In genomic region chr4:78732332-78733104, GRCh38 we compare ENCODE assay signal across 1 cellular context.
TF ChIP-seq lines count a peak whose summit lies in the region.

No MANE protein-coding gene starts in this region.

TF ChIP-seq in K562, 482 proteins besides CTCF, POLR2A, EP300 and RAD21 (continued from another document and continues in another):
- TF ChIP-seq GTF2B (IDR thresholded peaks at IDR 0.05; ENCODE audit: extremely low read depth, insufficient read length) = no peak
- TF ChIP-seq CREB3L1 (IDR thresholded peaks at IDR 0.05; ENCODE audit: borderline replicate concordance, low read depth) = peak; percentile 51; the same call in 1 of the 2 replicates
- TF ChIP-seq SRSF1 (IDR thresholded peaks at IDR 0.05; ENCODE audit: low read depth, low read length) = no peak
- TF ChIP-seq ZNF175 (CRISPR knock-in tag; IDR thresholded peaks at IDR 0.05; ENCODE audit: low read depth) = peak; percentile 91
- peak; percentile 89 for TF ChIP-seq NCOA1 (IDR thresholded peaks at IDR 0.05; ENCODE audit: low read depth)
- TF ChIP-seq ZBTB40 (IDR thresholded peaks at IDR 0.05) = peak; percentile 15; the same call in 1 of the 2 replicates
- no peak for TF ChIP-seq ZBTB40 (CRISPR knock-in tag; IDR thresholded peaks at IDR 0.05)
- no peak; the same call in 1 of the 2 replicates for TF ChIP-seq CREM (IDR thresholded peaks at IDR 0.05; ENCODE audit: low read depth)
- no peak for TF ChIP-seq MAX (CRISPR knock-in tag; IDR thresholded peaks at IDR 0.05)
- TF ChIP-seq CEBPZ (IDR thresholded peaks at IDR 0.05; ENCODE audit: borderline replicate concordance, low read depth, low read length) = no peak
- TF ChIP-seq ZNF311 (CRISPR knock-in tag; IDR thresholded peaks at IDR 0.05) = no peak; the same call in 1 of the 2 replicates
- TF ChIP-seq ZNF707 (CRISPR knock-in tag; conservative IDR thresholded peaks at IDR 0.05) = no peak
- TF ChIP-seq NUFIP1 (IDR thresholded peaks at IDR 0.05; ENCODE audit: partially characterized antibody) = no peak
- no peak for TF ChIP-seq ZNF511 (CRISPR knock-in tag; IDR thresholded peaks at IDR 0.05)
- no peak for TF ChIP-seq ZKSCAN8 (CRISPR knock-in tag; IDR thresholded peaks at IDR 0.05)
- TF ChIP-seq IRF1 (CRISPR knock-in tag; IDR thresholded peaks at IDR 0.05; ENCODE audit: borderline replicate concordance) = no peak
- no peak for TF ChIP-seq E4F1 (CRISPR knock-in tag; IDR thresholded peaks at IDR 0.05; ENCODE audit: borderline replicate concordance)
- no peak for TF ChIP-seq HNRNPLL (IDR thresholded peaks at IDR 0.05; ENCODE audit: low read depth, low read length, poor library complexity, severe bottlenecking)
- TF ChIP-seq E2F8 (IDR thresholded peaks at IDR 0.05; ENCODE audit: low read depth, partially characterized antibody) = peak; percentile 57
- TF ChIP-seq ZBTB11 (CRISPR knock-in tag; IDR thresholded peaks at IDR 0.05) = no peak
